Comparison of ENCODE assay signal across 10 cellular contexts in the genomic region with DNA sequence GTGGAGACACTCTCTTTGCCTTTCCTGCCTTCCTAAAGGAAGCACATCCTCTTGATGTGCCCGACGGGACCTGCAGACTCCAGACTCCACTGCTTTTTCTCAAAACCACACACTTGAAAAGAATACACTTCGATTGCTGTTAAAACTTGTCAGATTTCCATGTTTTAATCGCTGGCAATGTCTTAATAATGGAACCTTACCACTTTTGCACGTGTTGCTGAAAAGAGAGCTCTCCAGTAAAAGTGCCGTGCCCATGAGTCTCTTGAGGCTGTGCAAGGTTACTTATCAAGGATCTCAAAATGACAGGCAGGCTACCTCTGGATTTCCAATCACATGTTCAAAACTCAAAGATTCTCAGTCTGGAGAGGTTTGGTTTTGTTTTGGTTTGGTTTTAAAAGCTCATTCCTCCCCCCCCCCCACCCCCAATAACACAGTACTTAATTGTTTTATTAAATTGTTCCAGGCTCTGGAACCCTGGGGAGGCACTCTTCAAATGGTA. TPM values are rescaled to one million over a fixed set of nuclear protein-coding genes. Genes with fewer than 3 reads are reported as not detected.
DNase-seq lines count a peak whose midpoint lies in the region; ATAC-seq and TF ChIP-seq lines count a peak whose summit lies in the region.
"Had no signal": no experiment of that assay in that cellular context is flagged by ENCODE, and none has a peak within 500 bp of the region (broad histone marks: within the 10 kb centered on the region; RNA-seq: fewer than 3 reads in every experiment).

No MANE protein-coding gene starts in this region.

- CTCF ChIA-PET in RWPE1 (lab: Yijun Ruan, JAX) = no interaction called here

- no peaks in the 10 kb centered on the region for H3K4me1 ChIP-seq in fibroblast of lung (ENCODE audit: control insufficient read depth, extremely low read depth, insufficient read depth, low read length)
- no peaks in the 10 kb centered on the region for H3K4me1 ChIP-seq in rectal smooth muscle tissue (ENCODE audit: control insufficient read depth, insufficient read depth, low read length)

- no peaks in the 10 kb centered on the region for H4K20me1 ChIP-seq in fibroblast of lung (ENCODE audit: control insufficient read depth, extremely low read depth, insufficient read depth, low read length)

- TF ChIP-seq CTCF in GM12864 (IDR thresholded peaks at IDR 0.05; ENCODE audit: low read depth, low read length, missing control alignments) (no peak), RWPE1 (conservative IDR thresholded peaks at IDR 0.05; ENCODE audit: low read depth) (no peak), fibroblast of lung (conservative IDR thresholded peaks at IDR 0.05 in 1 of 2, IDR thresholded peaks at IDR 0.05 in 1 of 2; ENCODE audit: low read depth in 1 of 2, low read length in 2 of 2) (no peak)

- H3K4me3 ChIP-seq in GM12864 (ENCODE audit: low read depth, low read length) = peak overlapping the region; percentile 53
- peak overlapping the region; percentile 28 to 64 (median 48) for H3K4me3 ChIP-seq in fibroblast of lung (replicated peaks in 1 of 4; ENCODE audit: control extremely low read depth in 1 of 4, insufficient read depth in 1 of 4, low read depth in 3 of 4, low read length in 4 of 4)
- H3K4me3 ChIP-seq in rectal smooth muscle tissue (ENCODE audit: low read length) = peak overlapping the region; percentile 40
- H3K4me3 ChIP-seq: HAP-1 had no signal

- POLR2A ChIA-PET in RWPE1 (lab: Yijun Ruan, JAX; ENCODE audit: low non-redundant PET) = interaction anchor here (0.6 kb wide), 1 partner anchor 342 kb away, joined by 8 read pairs; no protein-coding TSS in a partner anchor

- peaks cover 37% of the 10 kb centered on the region for H3K27me3 ChIP-seq in fibroblast of lung (ENCODE audit: control insufficient read depth, insufficient read depth, low read length)
- peaks cover 18% of the 10 kb centered on the region for H3K27me3 ChIP-seq in rectal smooth muscle tissue (ENCODE audit: control insufficient read depth, insufficient read depth, low read length)

- H3K36me3 ChIP-seq in fibroblast of lung (ENCODE audit: control insufficient read depth, insufficient read depth, low read length) (no peaks in the 10 kb centered on the region), rectal smooth muscle tissue (ENCODE audit: control insufficient read depth, insufficient read depth, low read length) (no peaks in the 10 kb centered on the region)
- H3K36me3 ChIP-seq: HAP-1 had no signal

- no peak for DNase-seq in GM12864 (ENCODE audit: low read depth)
- no peak for DNase-seq in RWPE1 (ENCODE audit: low spot score)
- DNase-seq in fibroblast of lung (ENCODE audit: low read depth in 2 of 2) = no peak
- no peak for DNase-seq in amygdala (lab: John Stamatoyannopoulos, UW)
- DNase-seq in T1000 (lab: John Stamatoyannopoulos, UW) = no peak
- no peak for DNase-seq in posterior vena cava (ENCODE audit: low spot score)
- DNase-seq: stimulated activated naive CD4-positive, alpha-beta T cell had no signal

- intact Hi-C loops in posterior vena cava (cut with DNase I) = no loop called here

- ATAC-seq in HG03342 (IDR thresholded peaks at IDR 0.05; ENCODE audit: unreplicated experiment) = no peak

- H3K27ac ChIP-seq in RWPE1 = peak overlapping the region; percentile 69
- no peak overlapping the region for H3K27ac ChIP-seq in fibroblast of lung (ENCODE audit: insufficient read depth, low read length)
- H3K27ac ChIP-seq in rectal smooth muscle tissue (ENCODE audit: low read depth, low read length) = no peak overlapping the region

- peak overlapping the region; percentile 58 for H2AFZ ChIP-seq in fibroblast of lung (ENCODE audit: low read length)

- peak overlapping the region; percentile 79 for H3K4me2 ChIP-seq in fibroblast of lung (ENCODE audit: extremely low read depth, insufficient read depth, low read length)

- no peaks in the 10 kb centered on the region for H3K9me3 ChIP-seq in fibroblast of lung (ENCODE audit: control insufficient read depth, insufficient read depth, low read depth, low read length)
- H3K9me3 ChIP-seq: HAP-1 had no signal

- H3K9ac ChIP-seq in fibroblast of lung (ENCODE audit: insufficient read depth, low read length) (no peak overlapping the region), rectal smooth muscle tissue (ENCODE audit: low read length) (no peak overlapping the region)

- H3K79me2 ChIP-seq in fibroblast of lung (ENCODE audit: control insufficient read depth, insufficient read depth, low read length) = no peaks in the 10 kb centered on the region

RNA-seq across cellular contexts. Expression of gene TFAP2A, which starts 12.0 kb away (rescaled TPM):
- total RNA-seq in fibroblast of lung (not detected in 2 replicates), posterior vena cava (under 1 TPM in 1 of 2 donors, not detected in 1; 0.52 TPM)
- 0.03 and 0.05 TPM in 2 replicates for polyA plus RNA-seq in fibroblast of lung
- polyA plus RNA-seq in fibroblast of lung (2012) = 0.10 and 0.29 TPM in 2 replicates
- not detected in 2 replicates for polyA minus RNA-seq in fibroblast of lung (ENCODE audit: low replicate concordance)
